Comparison of ENCODE assay signal across 12 cellular contexts in the genomic region with DNA sequence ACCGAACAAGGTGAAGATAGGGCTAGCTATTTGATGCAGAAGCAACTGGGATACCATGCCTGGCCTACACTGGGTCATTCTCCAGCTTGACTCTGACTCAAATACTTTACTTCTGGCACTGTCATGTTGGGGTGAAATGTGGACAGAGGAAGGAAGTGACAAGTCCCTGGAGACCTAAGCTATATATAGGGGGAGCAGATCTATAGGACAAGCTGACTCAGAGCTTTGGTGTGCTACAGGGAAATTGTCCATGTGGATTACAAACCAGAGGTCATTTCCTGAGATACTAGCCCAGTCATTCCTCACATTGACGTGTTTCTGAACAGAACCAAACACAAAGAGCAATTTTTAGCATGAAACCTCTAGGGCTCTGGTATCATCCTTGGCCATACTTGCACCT.
DNase-seq lines count a peak whose midpoint lies in the region; ATAC-seq, FAIRE-seq and TF ChIP-seq lines count a peak whose summit lies in the region.
"Had no signal": no experiment of that assay in that cellular context is flagged by ENCODE, and none has a peak within 500 bp of the region (broad histone marks: within the 10 kb centered on the region; RNA-seq: fewer than 3 reads in every experiment).

No MANE protein-coding gene starts in this region.

- H3K27me3 Mint-ChIP-seq in glutamatergic neuron (ENCODE audit: unreplicated experiment): no peaks in the 10 kb centered on the region
- H3K27me3 Mint-ChIP-seq: activated CD4-positive, alpha-beta T cell treated with anti-CD3 and anti-CD28 coated beads, Interleukin-2, amount 10 ng/mL, durations not matched to agents 24 days and 14 days had no signal

- FAIRE-seq in frontal cortex (lab: Jason Lieb, UNC): no peak
- FAIRE-seq: G401.6 had no signal

- H3K27ac Mint-ChIP-seq in glutamatergic neuron (ENCODE audit: unreplicated experiment): no peak overlapping the region
- H3K27ac Mint-ChIP-seq: activated CD4-positive, alpha-beta T cell treated with anti-CD3 and anti-CD28 coated beads, Interleukin-2, amount 10 ng/mL, durations not matched to agents 24 days and 14 days had no signal

- DNase-seq in astrocyte of the spinal cord (ENCODE audit: low read depth, low spot score) (peak; percentile 61), osteoblast (ENCODE audit: insufficient read length, low spot score, missing footprints) (no peak), frontal cortex (ENCODE audit: low spot score in 2 of 2) (no peak), NCI-H1417 (lab: John Stamatoyannopoulos, UW) (no peak), DMS153 treated with DMSO at 0.1 percent for 48 hours (lab: John Stamatoyannopoulos, UW; ENCODE audit: unreplicated experiment) (no peak), glutamatergic neuron (no peak)
- DNase-seq: activated CD4-positive, alpha-beta T cell treated with anti-CD3 and anti-CD28 coated beads, Interleukin-2, amount 10 ng/mL, durations not matched to agents 24 days and 14 days; left ventricle myocardium inferior; NCI-H1417 treated with DMSO at 0.1 percent for 48 hours had no signal

- no peak overlapping the region for H3K4me3 Mint-ChIP-seq in glutamatergic neuron (ENCODE audit: unreplicated experiment)
- H3K4me3 Mint-ChIP-seq: activated CD4-positive, alpha-beta T cell treated with anti-CD3 and anti-CD28 coated beads, Interleukin-2, amount 10 ng/mL, durations not matched to agents 24 days and 14 days had no signal

- H3K4me1 ChIP-seq in osteoblast (ENCODE audit: insufficient read depth, low read length): peaks cover 16% of the 10 kb centered on the region
- H3K4me1 ChIP-seq: left ventricle myocardium inferior had no signal

- no peak for TF ChIP-seq CTCF in astrocyte of the spinal cord (IDR thresholded peaks at IDR 0.05; ENCODE audit: low read depth, low read length)
- TF ChIP-seq CTCF in osteoblast (IDR thresholded peaks at IDR 0.05; ENCODE audit: extremely low read depth, low read depth, low read length): no peak
- no peak for TF ChIP-seq CTCF in glutamatergic neuron (IDR thresholded peaks at IDR 0.05; ENCODE audit: partially characterized antibody, unreplicated experiment)

- no peak overlapping the region for H2AFZ ChIP-seq in osteoblast (ENCODE audit: low read length)

- no peaks in the 10 kb centered on the region for H3K27me3 ChIP-seq in osteoblast (ENCODE audit: insufficient read depth, low read length)

- peak overlapping the region; percentile 33 for H3K27ac ChIP-seq in osteoblast (ENCODE audit: low read depth, low read length)
- H3K27ac ChIP-seq: left ventricle myocardium inferior had no signal

- peaks cover 3% of the 10 kb centered on the region for H3K4me1 Mint-ChIP-seq in glutamatergic neuron (ENCODE audit: low read depth, unreplicated experiment)
- H3K4me1 Mint-ChIP-seq: activated CD4-positive, alpha-beta T cell treated with anti-CD3 and anti-CD28 coated beads, Interleukin-2, amount 10 ng/mL, durations not matched to agents 24 days and 14 days had no signal

- H3K36me3 ChIP-seq in osteoblast (ENCODE audit: insufficient read depth, low read length): no peaks in the 10 kb centered on the region
- H3K36me3 ChIP-seq: left ventricle myocardium inferior had no signal

- no peaks in the 10 kb centered on the region for H3K79me2 ChIP-seq in osteoblast (ENCODE audit: insufficient read depth, low read length)

- ATAC-seq in GM19397 (IDR thresholded peaks at IDR 0.05; ENCODE audit: unreplicated experiment) (peak; percentile 47), HG03469 (IDR thresholded peaks at IDR 0.05; ENCODE audit: unreplicated experiment) (peak; percentile 63)

- H3K36me3 Mint-ChIP-seq in glutamatergic neuron (ENCODE audit: unreplicated experiment): no peaks in the 10 kb centered on the region

- no peaks in the 10 kb centered on the region for H3K9me3 ChIP-seq in osteoblast (ENCODE audit: low read depth, low read length)

- H3K4me2 ChIP-seq in osteoblast (ENCODE audit: insufficient read depth, low read length): no peak overlapping the region

- H3K9me3 Mint-ChIP-seq in glutamatergic neuron (ENCODE audit: unreplicated experiment): no peaks in the 10 kb centered on the region

- H4K20me1 ChIP-seq in osteoblast (ENCODE audit: insufficient read depth, low read length): no peaks in the 10 kb centered on the region

- H3K4me3 ChIP-seq in astrocyte of the spinal cord (ENCODE audit: low read depth, low read length): no peak overlapping the region
- no peak overlapping the region for H3K4me3 ChIP-seq in osteoblast (ENCODE audit: insufficient read depth, low read length)
- H3K4me3 ChIP-seq: left ventricle myocardium inferior had no signal

- in situ Hi-C loops in astrocyte of the spinal cord (cut with HindIII; ENCODE audit: low sequenced_read_pairs): no loop called here
